27 cellular contexts compared by ENCODE assay signal in the genomic region with DNA sequence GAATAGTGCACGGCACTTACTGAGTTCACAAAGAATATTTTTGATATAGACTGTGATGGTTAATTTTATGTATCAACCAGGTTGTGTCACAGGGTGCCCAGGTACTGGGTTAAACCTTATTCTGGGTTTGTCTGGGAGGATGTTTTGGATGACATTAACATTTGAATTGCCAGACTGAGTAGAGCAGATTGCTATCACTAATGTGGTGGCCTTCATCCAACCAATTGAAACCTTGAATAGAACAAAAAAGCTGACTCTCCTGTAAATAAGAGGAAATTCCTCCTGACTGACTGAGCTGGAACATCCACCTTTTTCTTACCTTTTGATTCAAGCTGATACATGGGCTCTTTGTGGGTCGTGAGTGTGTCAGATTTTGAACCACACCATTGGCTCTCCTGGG.
"Had no signal": no experiment of that assay in that cellular context is flagged by ENCODE, and none has a peak within 500 bp of the region (broad histone marks: within the 10 kb centered on the region; RNA-seq: fewer than 3 reads in every experiment).

No MANE protein-coding gene starts in this region.

- H3K27ac Mint-ChIP-seq: naive thymus-derived CD4-positive, alpha-beta T cell; natural killer cell treated with Interleukin-12 subunit alpha and Interleukin-12 subunit beta and Interleukin-15 and Interleukin-18, amount 100 ng/mL, for 72 hours; stimulated activated naive B cell treated with anti-CD40 and anti-IgM and Interleukin-4, amounts not matched to agents 10 μg/mL and 1 μg/mL and 100 μg/mL, for 72 hours had no signal

- H3K36me3 Mint-ChIP-seq: naive thymus-derived CD4-positive, alpha-beta T cell; stimulated activated naive B cell treated with anti-CD40 and anti-IgM and Interleukin-4, amounts not matched to agents 10 μg/mL and 1 μg/mL and 100 μg/mL, for 72 hours had no signal

- H3K4me1 Mint-ChIP-seq: naive thymus-derived CD4-positive, alpha-beta T cell; stimulated activated naive B cell treated with anti-CD40 and anti-IgM and Interleukin-4, amounts not matched to agents 10 μg/mL and 1 μg/mL and 100 μg/mL, for 72 hours had no signal

- ATAC-seq: mucosa of descending colon; naive thymus-derived CD4-positive, alpha-beta T cell; natural killer cell treated with Interleukin-12 subunit alpha and Interleukin-12 subunit beta and Interleukin-15 and Interleukin-18, amount 100 ng/mL, for 72 hours; pancreas; right cardiac atrium; sciatic nerve; stimulated activated naive B cell treated with anti-CD40 and anti-IgM and Interleukin-4, amounts not matched to agents 10 μg/mL and 1 μg/mL and 100 μg/mL, for 72 hours; stimulated activated naive CD8-positive, alpha-beta T cell treated with anti-CD3 and anti-CD28 coated beads, Interleukin-15, Interleukin-2, amounts not matched to agents 100 U/mL and 50 U/mL, for 24 hours had no signal

- DNase-seq: hypothalamus; islet precursor cell; left ventricle myocardium inferior; midbrain; mucosa of descending colon; naive thymus-derived CD4-positive, alpha-beta T cell; pancreas; posterior cingulate gyrus; retina; right cardiac atrium; stimulated activated CD4-positive, alpha-beta T cell treated with anti-CD3 and anti-CD28 coated beads, Interleukin-12 subunit alpha, Interleukin-12 subunit beta, amount 100 ng/mL, for 4 hours; stimulated activated CD4-positive, alpha-beta T cell treated with anti-CD3 and anti-CD28 coated beads, Interleukin-15, amount 100 ng/mL, for 24 hours; stimulated activated CD4-positive, alpha-beta T cell treated with anti-CD3 and anti-CD28 coated beads, Interleukin-2, amount 100 ng/mL, for 24 hours; stimulated activated CD4-positive, alpha-beta T cell treated with anti-CD3 and anti-CD28 coated beads, Interleukin-4, amount 100 ng/mL, for 1 hour; stimulated activated naive B cell treated with anti-CD40 and anti-IgM and Interleukin-4, amounts not matched to agents 10 μg/mL and 1 μg/mL and 100 μg/mL, for 72 hours; stimulated activated naive CD8-positive, alpha-beta T cell treated with anti-CD3 and anti-CD28 coated beads, Interleukin-15, Interleukin-2, amounts not matched to agents 100 U/mL and 50 U/mL, for 24 hours; stomach; testis; thyroid gland; transverse colon; upper lobe of left lung had no signal

- H3K4me3 Mint-ChIP-seq: naive thymus-derived CD4-positive, alpha-beta T cell; natural killer cell treated with Interleukin-12 subunit alpha and Interleukin-12 subunit beta and Interleukin-15 and Interleukin-18, amount 100 ng/mL, for 72 hours; stimulated activated naive B cell treated with anti-CD40 and anti-IgM and Interleukin-4, amounts not matched to agents 10 μg/mL and 1 μg/mL and 100 μg/mL, for 72 hours had no signal

- H3K4me3 ChIP-seq: left ventricle myocardium inferior, lung, mucosa of descending colon, pancreas, prostate gland, skin epidermis, stomach, testis, thyroid gland, transverse colon, upper lobe of left lung, vagina had no signal

- H3K27me3 Mint-ChIP-seq: naive thymus-derived CD4-positive, alpha-beta T cell; natural killer cell treated with Interleukin-12 subunit alpha and Interleukin-12 subunit beta and Interleukin-15 and Interleukin-18, amount 100 ng/mL, for 72 hours; stimulated activated naive B cell treated with anti-CD40 and anti-IgM and Interleukin-4, amounts not matched to agents 10 μg/mL and 1 μg/mL and 100 μg/mL, for 72 hours had no signal
